ENCODE assay signal across 10 cellular contexts in the genomic region with DNA sequence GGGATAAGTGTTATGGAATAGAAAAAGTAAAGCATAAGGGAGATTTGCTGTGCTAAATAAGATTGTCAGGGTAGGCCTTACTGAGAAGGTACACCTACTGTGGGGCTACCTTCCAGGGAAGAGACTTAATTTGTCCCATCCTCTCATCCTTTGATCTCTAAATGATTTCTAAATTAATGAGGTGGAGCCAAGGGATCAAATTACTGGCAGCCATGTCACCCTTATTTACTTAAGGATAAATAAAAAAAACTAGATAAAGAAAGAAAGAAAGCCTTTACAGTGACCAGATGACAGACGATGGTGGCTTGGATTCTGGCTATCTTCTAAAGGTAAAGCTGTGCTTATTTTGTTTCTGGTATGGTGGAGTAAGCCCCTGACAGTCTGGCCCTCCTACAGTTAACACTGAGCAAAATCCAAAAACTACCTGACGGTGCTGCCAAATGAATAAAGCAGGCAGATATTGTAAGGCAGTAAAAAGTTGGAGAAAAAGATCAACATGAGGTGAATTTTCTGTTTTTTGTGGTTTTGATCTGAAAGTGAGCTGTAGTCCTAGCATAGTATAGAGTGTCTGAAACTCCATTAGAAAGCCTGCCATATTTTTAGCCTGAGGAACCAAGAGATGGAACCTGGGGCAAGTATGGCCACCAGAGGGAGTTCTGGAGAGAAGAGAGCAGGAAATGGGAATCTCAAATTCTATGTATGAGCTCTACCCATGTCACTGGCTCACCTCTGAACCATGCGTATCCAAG.
DNase-seq lines count a peak whose midpoint lies in the region; ATAC-seq and TF ChIP-seq lines count a peak whose summit lies in the region.
"Had no signal": no experiment of that assay in that cellular context is flagged by ENCODE, and none has a peak within 500 bp of the region (broad histone marks: within the 10 kb centered on the region; RNA-seq: fewer than 3 reads in every experiment).

No MANE protein-coding gene starts in this region.

- peak; percentile 77 for DNase-seq in AG20443 (ENCODE audit: low spot score)
- peak; percentile 14 for DNase-seq in GM10266 (ENCODE audit: extremely low spot score)
- peak; percentile 23 for DNase-seq in NCI-H510A (lab: John Stamatoyannopoulos, UW)
- DNase-seq in MCF 10A (ENCODE audit: unreplicated experiment) = peak; percentile 73
- peak; percentile 14 for DNase-seq in kidney epithelial cell (ENCODE audit: low read depth)
- DNase-seq in type B pancreatic cell (ENCODE audit: extremely low spot score, unreplicated experiment) = no peak
- DNase-seq in T-helper 2 cell treated with Interferon-gamma antibody and Interleukin-4, amounts not matched to agents 5 μg/mL and 100 μg/mL, for 36 hours (ENCODE audit: low spot score) = no peak

- H3K4me3 ChIP-seq in kidney epithelial cell (ENCODE audit: low read depth, low read length) = no peak overlapping the region
- H3K4me3 ChIP-seq: SJSA1 had no signal

- BruUV-seq in MCF 10A (replicated peaks; lab: Mats Ljungman, UMichigan) = no TSS peak

- CTCF ChIA-PET in MCF 10A (lab: Yijun Ruan, JAX) = interaction anchor here (0.6 to 7.8 kb wide), 52 partner anchors 9 to 698 kb away, joined by 3 to 170 read pairs (median 4); partner anchors contain the start of gene MAPKAPK3

- POLR2A ChIA-PET in MCF 10A (lab: Yijun Ruan, JAX) = interaction anchor here (0.9 kb wide), 1 partner anchor 286 kb away, joined by 3 read pairs; the partner anchor contains the start of gene MANF

- H3K9me3 Mint-ChIP-seq in MCF 10A (ENCODE audit: unreplicated experiment) = no peaks in the 10 kb centered on the region
- peaks cover 5% of the 10 kb centered on the region for H3K9me3 Mint-ChIP-seq in type B pancreatic cell
- H3K9me3 Mint-ChIP-seq in T-helper 2 cell treated with Interferon-gamma antibody and Interleukin-4, amounts not matched to agents 5 μg/mL and 100 μg/mL, for 36 hours = no peaks in the 10 kb centered on the region

- intact Hi-C loops in MCF 10A (cut with micrococcal nuclease) = loop anchor here (1.0 to 10.0 kb wide), 4 partner anchors 125 to 484 kb away; no protein-coding TSS in a partner anchor

- H3K27ac Mint-ChIP-seq in MCF 10A (ENCODE audit: low read depth, unreplicated experiment) (no peak overlapping the region), type B pancreatic cell (no peak overlapping the region)
- no peak overlapping the region for H3K27ac Mint-ChIP-seq in T-helper 2 cell treated with Interferon-gamma antibody and Interleukin-4, amounts not matched to agents 5 μg/mL and 100 μg/mL, for 36 hours

- ATAC-seq in GM21390 (IDR thresholded peaks at IDR 0.05; ENCODE audit: unreplicated experiment) = no peak

- H3K27me3 Mint-ChIP-seq in MCF 10A (ENCODE audit: insufficient read depth, unreplicated experiment) = peaks cover 19% of the 10 kb centered on the region
- H3K27me3 Mint-ChIP-seq in type B pancreatic cell = no peaks in the 10 kb centered on the region
- H3K27me3 Mint-ChIP-seq in T-helper 2 cell treated with Interferon-gamma antibody and Interleukin-4, amounts not matched to agents 5 μg/mL and 100 μg/mL, for 36 hours (ENCODE audit: low read depth) = peaks cover 2% of the 10 kb centered on the region

- no peaks in the 10 kb centered on the region for H3K36me3 ChIP-seq in kidney epithelial cell (ENCODE audit: control insufficient read depth, insufficient read depth, low read length)
- H3K36me3 ChIP-seq: neutrophil, SJSA1 had no signal

- H3K27me3 ChIP-seq in kidney epithelial cell (ENCODE audit: control insufficient read depth, insufficient read depth, low read length) = no peaks in the 10 kb centered on the region
- H3K27me3 ChIP-seq: neutrophil, SJSA1 had no signal

- H3K36me3 Mint-ChIP-seq in MCF 10A (ENCODE audit: insufficient read depth, unreplicated experiment) (no peaks in the 10 kb centered on the region), type B pancreatic cell (no peaks in the 10 kb centered on the region)
- H3K36me3 Mint-ChIP-seq in T-helper 2 cell treated with Interferon-gamma antibody and Interleukin-4, amounts not matched to agents 5 μg/mL and 100 μg/mL, for 36 hours (ENCODE audit: low read depth) = no peaks in the 10 kb centered on the region

- H3K4me3 Mint-ChIP-seq in MCF 10A (ENCODE audit: unreplicated experiment) = no peak overlapping the region
- no peak overlapping the region for H3K4me3 Mint-ChIP-seq in type B pancreatic cell
- H3K4me3 Mint-ChIP-seq in T-helper 2 cell treated with Interferon-gamma antibody and Interleukin-4, amounts not matched to agents 5 μg/mL and 100 μg/mL, for 36 hours = no peak overlapping the region

- TF ChIP-seq CTCF in GM10266 (IDR thresholded peaks at IDR 0.05; ENCODE audit: control insufficient read depth, insufficient read depth, low read depth, missing control alignments) (peak; percentile 45), MCF 10A (IDR thresholded peaks at IDR 0.05; ENCODE audit: unreplicated experiment) (peak; percentile 65), kidney epithelial cell (IDR thresholded peaks at IDR 0.05; ENCODE audit: insufficient read depth, low read length, poor library complexity, severe bottlenecking) (peak; percentile 89), type B pancreatic cell (conservative IDR thresholded peaks at IDR 0.05) (peak; percentile 86)

- H3K4me1 Mint-ChIP-seq in MCF 10A (ENCODE audit: insufficient read depth, unreplicated experiment) (no peaks in the 10 kb centered on the region), type B pancreatic cell (ENCODE audit: unreplicated experiment) (peaks cover 5% of the 10 kb centered on the region)
- peaks cover 3% of the 10 kb centered on the region for H3K4me1 Mint-ChIP-seq in T-helper 2 cell treated with Interferon-gamma antibody and Interleukin-4, amounts not matched to agents 5 μg/mL and 100 μg/mL, for 36 hours (ENCODE audit: low read depth)

Comparison
In these comparisons a context has a peak if more than half of its experiments do, and no peak if none do; other contexts are left out.
1. DNase-seq: peak in AG20443 (single experiment), GM10266 (single experiment), NCI-H510A (single experiment), MCF 10A (single experiment) and kidney epithelial cell (single experiment); none in type B pancreatic cell (single experiment) and T-helper 2 cell treated with Interferon-gamma antibody and Interleukin-4, amounts not matched to agents 5 μg/mL and 100 μg/mL, for 36 hours (single experiment).
2. Peak in every context shown above with its lines, with median percentiles within 50 percentile points of each other: CTCF ChIP-seq.